Comparison of ENCODE assay signal across 14 cellular contexts in genomic region chr2:179606141-179606540, GRCh38.
DNase-seq lines count a peak whose midpoint lies in the region; ATAC-seq, FAIRE-seq and TF ChIP-seq lines count a peak whose summit lies in the region.
"Had no signal": no experiment of that assay in that cellular context is flagged by ENCODE, and none has a peak within 500 bp of the region (broad histone marks: within the 10 kb centered on the region; RNA-seq: fewer than 3 reads in every experiment).

No MANE protein-coding gene starts in this region.

- 88 to 97% methylated on average over 2 of the region's 2 CpGs for WGBS in pancreas, 2 donors

- H3K4me3 ChIP-seq in pancreas = no peak overlapping the region

- no peaks in the 10 kb centered on the region for H3K36me3 ChIP-seq in pancreas

- no peaks in the 10 kb centered on the region for H3K27me3 ChIP-seq in pancreas

- intact Hi-C loops in pancreas (cut with DNase I) = no loop called here

- TF ChIP-seq CTCF in GM13976 (IDR thresholded peaks at IDR 0.05; ENCODE audit: borderline replicate concordance, control extremely low read depth, extremely low read depth, insufficient read depth, missing control alignments) = no peak
- TF ChIP-seq CTCF in pancreas (IDR thresholded peaks at IDR 0.05) = no peak

- no peak overlapping the region for H3K27ac ChIP-seq in pancreas

- no peaks in the 10 kb centered on the region for H3K9me3 ChIP-seq in pancreas
- H3K9me3 ChIP-seq: Caco-2 had no signal

- in situ Hi-C loops in GM13976 (cut with MboI; ENCODE audit: low sequenced_read_pairs, unreplicated experiment) = no loop called here

- DNase-seq in COLO829 (ENCODE audit: low spot score) (peak; percentile 3), OCI-M1 (lab: John Stamatoyannopoulos, UW) (peak; percentile 24), foreskin melanocyte (peak; percentile 29), renal cortical epithelial cell (ENCODE audit: low read depth) (peak; percentile 73), dermis blood vessel endothelial cell (no peak), GM13976 (ENCODE audit: low spot score) (no peak), NCI-H1048 (lab: John Stamatoyannopoulos, UW) (no peak), pancreas (no peak)
- DNase-seq: Caco-2; CD8-positive, alpha-beta T cell; HCEC 1CT; HFFc6 had no signal

- H3K4me1 ChIP-seq in pancreas = no peaks in the 10 kb centered on the region
- H3K4me1 ChIP-seq: Caco-2 had no signal

- FAIRE-seq in pancreas (lab: Jason Lieb, UNC) = no peak
- FAIRE-seq: A204.1, GM18507 had no signal

- ATAC-seq in pancreas = no peak
- ATAC-seq: CD8-positive, alpha-beta T cell had no signal

Comparison
In these comparisons a context has a peak if more than half of its experiments do, and no peak if none do; other contexts are left out.
1. DNase-seq: peak in COLO829 (single experiment), OCI-M1 (single experiment), foreskin melanocyte (single experiment) and renal cortical epithelial cell (single experiment); none in dermis blood vessel endothelial cell (single experiment), GM13976 (single experiment), NCI-H1048 (single experiment) and pancreas (0 of 6).